ENCODE assay signal across 8 cellular contexts in the genomic region with DNA sequence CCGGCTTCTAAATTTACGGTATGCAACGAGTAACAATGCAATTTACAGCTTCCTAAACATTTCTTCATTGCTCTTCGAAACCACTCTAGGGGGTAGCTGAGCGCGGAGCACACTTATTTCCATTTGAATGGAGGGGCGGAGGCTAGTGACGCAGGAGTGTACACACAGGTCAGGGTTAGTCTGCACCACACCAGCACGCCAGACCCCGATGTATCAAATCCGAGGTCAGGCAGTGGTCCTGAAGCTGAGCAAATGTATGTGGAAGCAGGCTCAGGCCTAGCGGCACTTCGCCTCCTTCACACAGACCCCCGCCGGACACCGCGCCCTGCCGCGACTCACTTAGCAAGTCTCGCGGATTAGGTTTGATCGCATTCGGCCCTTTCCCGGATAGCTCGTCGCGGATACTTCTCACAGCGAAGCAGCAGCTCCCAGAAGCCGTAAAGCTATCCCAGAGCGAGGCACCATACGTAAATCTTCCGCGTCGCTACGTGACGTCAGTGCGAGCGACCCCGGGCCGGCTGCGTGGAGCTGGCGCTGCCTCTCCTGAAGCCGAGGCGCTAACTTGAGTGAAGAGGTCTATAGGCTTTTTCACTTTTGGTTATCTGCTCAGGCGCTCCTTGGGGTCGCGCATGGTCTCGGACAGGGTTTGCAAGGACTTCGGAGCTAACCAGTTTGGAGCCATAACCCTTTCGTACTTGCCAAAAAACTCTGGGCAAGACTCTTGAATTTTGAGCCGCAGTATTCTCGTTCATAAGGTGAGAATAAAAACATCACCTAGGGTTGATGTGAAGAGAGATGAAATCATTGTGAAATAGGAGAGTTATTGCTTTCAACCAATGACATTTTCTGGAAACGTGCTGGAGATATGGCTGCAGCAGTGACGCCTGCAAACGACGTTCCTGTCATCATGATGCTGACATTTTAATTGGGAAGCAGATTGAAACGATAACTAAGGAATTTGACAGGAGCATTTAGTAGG. TPM values are rescaled to one million over a fixed set of nuclear protein-coding genes. Genes with fewer than 3 reads are reported as not detected.
DNase-seq lines count a peak whose midpoint lies in the region; ATAC-seq and TF ChIP-seq lines count a peak whose summit lies in the region.

A gene with protein sequence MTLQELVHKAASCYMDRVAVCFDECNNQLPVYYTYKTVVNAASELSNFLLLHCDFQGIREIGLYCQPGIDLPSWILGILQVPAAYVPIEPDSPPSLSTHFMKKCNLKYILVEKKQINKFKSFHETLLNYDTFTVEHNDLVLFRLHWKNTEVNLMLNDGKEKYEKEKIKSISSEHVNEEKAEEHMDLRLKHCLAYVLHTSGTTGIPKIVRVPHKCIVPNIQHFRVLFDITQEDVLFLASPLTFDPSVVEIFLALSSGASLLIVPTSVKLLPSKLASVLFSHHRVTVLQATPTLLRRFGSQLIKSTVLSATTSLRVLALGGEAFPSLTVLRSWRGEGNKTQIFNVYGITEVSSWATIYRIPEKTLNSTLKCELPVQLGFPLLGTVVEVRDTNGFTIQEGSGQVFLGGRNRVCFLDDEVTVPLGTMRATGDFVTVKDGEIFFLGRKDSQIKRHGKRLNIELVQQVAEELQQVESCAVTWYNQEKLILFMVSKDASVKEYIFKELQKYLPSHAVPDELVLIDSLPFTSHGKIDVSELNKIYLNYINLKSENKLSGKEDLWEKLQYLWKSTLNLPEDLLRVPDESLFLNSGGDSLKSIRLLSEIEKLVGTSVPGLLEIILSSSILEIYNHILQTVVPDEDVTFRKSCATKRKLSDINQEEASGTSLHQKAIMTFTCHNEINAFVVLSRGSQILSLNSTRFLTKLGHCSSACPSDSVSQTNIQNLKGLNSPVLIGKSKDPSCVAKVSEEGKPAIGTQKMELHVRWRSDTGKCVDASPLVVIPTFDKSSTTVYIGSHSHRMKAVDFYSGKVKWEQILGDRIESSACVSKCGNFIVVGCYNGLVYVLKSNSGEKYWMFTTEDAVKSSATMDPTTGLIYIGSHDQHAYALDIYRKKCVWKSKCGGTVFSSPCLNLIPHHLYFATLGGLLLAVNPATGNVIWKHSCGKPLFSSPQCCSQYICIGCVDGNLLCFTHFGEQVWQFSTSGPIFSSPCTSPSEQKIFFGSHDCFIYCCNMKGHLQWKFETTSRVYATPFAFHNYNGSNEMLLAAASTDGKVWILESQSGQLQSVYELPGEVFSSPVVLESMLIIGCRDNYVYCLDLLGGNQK (minus strand): TSS at position 469 of the 979 bp plus-strand sequence. CDS start 3,192 bp downstream, outside the sequence.

- H3K9ac ChIP-seq in muscle layer of colon (ENCODE audit: low read length) = peak within 1 kb of the TSS; percentile 93

- H3K9me3 Mint-ChIP-seq in activated T-cell treated with anti-CD3 and anti-CD28 coated beads, Interleukin-2, amount 50 U/mL, for 4 hours = no peaks in the 10 kb centered on the region

- no peaks in the 10 kb centered on the region for H3K9me3 ChIP-seq in muscle layer of colon (ENCODE audit: low read length)

- in situ Hi-C loops in KBM-7 (cut with MboI; ENCODE audit: low pct_unique_long_range_greater_than_20kb, low sequenced_read_pairs) = no loop called here

- peaks cover 2% of the 10 kb centered on the region for H3K36me3 ChIP-seq in muscle layer of colon (ENCODE audit: insufficient read depth, low read length)

- H3K4me3 ChIP-seq in muscle layer of colon (ENCODE audit: low read depth in 1 of 2, low read length in 2 of 2) = peak within 1 kb of the TSS; percentile 79 to 90

- no peaks in the 10 kb centered on the region for H3K27me3 Mint-ChIP-seq in activated T-cell treated with anti-CD3 and anti-CD28 coated beads, Interleukin-2, amount 50 U/mL, for 4 hours (ENCODE audit: low read depth)

- peaks cover 41% of the 10 kb centered on the region for H3K4me1 Mint-ChIP-seq in activated T-cell treated with anti-CD3 and anti-CD28 coated beads, Interleukin-2, amount 50 U/mL, for 4 hours (ENCODE audit: low read depth)

- peaks cover 8% of the 10 kb centered on the region for H3K36me3 Mint-ChIP-seq in activated T-cell treated with anti-CD3 and anti-CD28 coated beads, Interleukin-2, amount 50 U/mL, for 4 hours (ENCODE audit: insufficient read depth)

- no peaks in the 10 kb centered on the region for H3K27me3 ChIP-seq in muscle layer of colon (ENCODE audit: control insufficient read depth in 1 of 2, insufficient read depth in 2 of 2, low read length in 2 of 2)

- H3K4me1 ChIP-seq in muscle layer of colon (ENCODE audit: insufficient read depth, low read length) = peaks cover 14% of the 10 kb centered on the region

- peak; percentile 86 for DNase-seq in DMS153 treated with DMSO at 0.1 percent for 48 hours (lab: John Stamatoyannopoulos, UW; ENCODE audit: unreplicated experiment)
- peak; percentile 97 for DNase-seq in KBM-7
- peak; percentile 97 for DNase-seq in activated T-cell treated with anti-CD3 and anti-CD28 coated beads, Interleukin-2, amount 50 U/mL, for 4 hours
- DNase-seq in stimulated activated CD8-positive, alpha-beta memory T cell treated with anti-CD3 and anti-CD28 coated beads, Interleukin-7, amount 100 ng/mL, for 24 hours (ENCODE audit: low read depth) = peak; percentile 94

- peak within 1 kb of the TSS; percentile 95 for H3K27ac ChIP-seq in muscle layer of colon (ENCODE audit: low read depth, low read length)

- ATAC-seq in GM21717 (IDR thresholded peaks at IDR 0.05; ENCODE audit: unreplicated experiment) (peak; percentile 96), esophagus mucosa (peak; percentile 98)
- peak; percentile 93 to 95 for ATAC-seq in activated T-cell treated with anti-CD3 and anti-CD28 coated beads, Interleukin-2, amount 50 U/mL, for 4 hours

- H3K4me3 Mint-ChIP-seq in activated T-cell treated with anti-CD3 and anti-CD28 coated beads, Interleukin-2, amount 50 U/mL, for 4 hours = peak within 1 kb of the TSS; percentile 98

TF ChIP-seq in PFSK-1, 5 proteins besides CTCF, POLR2A, EP300 and RAD21:
- TF ChIP-seq SIN3A (IDR thresholded peaks at IDR 0.05; ENCODE audit: borderline replicate concordance, insufficient read depth, low read length) (peak; percentile 97), FOXP2 (optimal IDR thresholded peaks at IDR 0.05; ENCODE audit: borderline replicate concordance, extremely low read depth, extremely low read length, insufficient read depth) (peak; percentile 77), TAF1 (IDR thresholded peaks at IDR 0.05; ENCODE audit: borderline replicate concordance, insufficient read depth, low read length) (peak; percentile 75; the same call in 1 of the 2 replicates), POLR2AphosphoS5 (IDR thresholded peaks at IDR 0.05; ENCODE audit: low read depth, low read length) (peak; percentile 94)
- TF ChIP-seq, protein P1, sequence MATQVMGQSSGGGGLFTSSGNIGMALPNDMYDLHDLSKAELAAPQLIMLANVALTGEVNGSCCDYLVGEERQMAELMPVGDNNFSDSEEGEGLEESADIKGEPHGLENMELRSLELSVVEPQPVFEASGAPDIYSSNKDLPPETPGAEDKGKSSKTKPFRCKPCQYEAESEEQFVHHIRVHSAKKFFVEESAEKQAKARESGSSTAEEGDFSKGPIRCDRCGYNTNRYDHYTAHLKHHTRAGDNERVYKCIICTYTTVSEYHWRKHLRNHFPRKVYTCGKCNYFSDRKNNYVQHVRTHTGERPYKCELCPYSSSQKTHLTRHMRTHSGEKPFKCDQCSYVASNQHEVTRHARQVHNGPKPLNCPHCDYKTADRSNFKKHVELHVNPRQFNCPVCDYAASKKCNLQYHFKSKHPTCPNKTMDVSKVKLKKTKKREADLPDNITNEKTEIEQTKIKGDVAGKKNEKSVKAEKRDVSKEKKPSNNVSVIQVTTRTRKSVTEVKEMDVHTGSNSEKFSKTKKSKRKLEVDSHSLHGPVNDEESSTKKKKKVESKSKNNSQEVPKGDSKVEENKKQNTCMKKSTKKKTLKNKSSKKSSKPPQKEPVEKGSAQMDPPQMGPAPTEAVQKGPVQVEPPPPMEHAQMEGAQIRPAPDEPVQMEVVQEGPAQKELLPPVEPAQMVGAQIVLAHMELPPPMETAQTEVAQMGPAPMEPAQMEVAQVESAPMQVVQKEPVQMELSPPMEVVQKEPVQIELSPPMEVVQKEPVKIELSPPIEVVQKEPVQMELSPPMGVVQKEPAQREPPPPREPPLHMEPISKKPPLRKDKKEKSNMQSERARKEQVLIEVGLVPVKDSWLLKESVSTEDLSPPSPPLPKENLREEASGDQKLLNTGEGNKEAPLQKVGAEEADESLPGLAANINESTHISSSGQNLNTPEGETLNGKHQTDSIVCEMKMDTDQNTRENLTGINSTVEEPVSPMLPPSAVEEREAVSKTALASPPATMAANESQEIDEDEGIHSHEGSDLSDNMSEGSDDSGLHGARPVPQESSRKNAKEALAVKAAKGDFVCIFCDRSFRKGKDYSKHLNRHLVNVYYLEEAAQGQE (IDR thresholded peaks at IDR 0.05; ENCODE audit: insufficient read depth in 1 of 2, low read depth in 2 of 2, low read length in 2 of 2) = 0 out of 4 replicates have a peak, but pooled peaks of 1 of the 2 experiments have one; percentile 39
TF ChIP-seq in PFSK-1: peak in this region for 5.

RNA-seq across cellular contexts. Expression of the gene that starts here (rescaled TPM):
- polyA plus RNA-seq in PFSK-1 (2012; ENCODE audit: insufficient read length, low read depth) = 4.6 TPM
- total RNA-seq in activated T-cell treated with anti-CD3 and anti-CD28 coated beads, Interleukin-2, amount 50 U/mL, for 4 hours = 1 to 10 TPM; 6.5 to 9.5 (median 7.9) TPM
- 8.3 TPM for total RNA-seq in esophagus mucosa

Comparison
In these comparisons a context has a peak if more than half of its experiments do, and no peak if none do; other contexts are left out.
1. Peak in every context shown above with its lines: DNase-seq, ATAC-seq, H3K4me3 ChIP-seq and H3K27ac ChIP-seq.